In the genomic region with DNA sequence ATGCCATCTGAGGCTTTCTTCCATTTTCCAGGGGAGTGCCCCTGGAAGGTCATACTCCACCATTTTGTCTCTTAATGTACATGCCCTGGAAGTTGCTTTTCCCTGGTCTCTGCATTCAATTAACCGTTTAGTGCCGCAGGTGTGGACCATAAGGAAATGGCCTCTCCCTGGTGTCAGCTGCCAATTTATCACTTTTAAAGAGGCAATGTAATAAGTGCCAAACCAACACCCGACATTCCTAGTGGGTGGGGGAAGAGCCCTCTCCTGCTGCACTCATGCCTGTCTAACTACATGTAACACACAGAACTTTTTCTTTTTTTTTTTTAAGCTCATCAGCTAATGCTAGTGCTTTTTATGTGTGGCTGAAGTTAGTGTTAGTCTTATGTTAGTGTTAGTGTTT, we compare ENCODE assay signal across 23 cellular contexts. TPM values are rescaled to one million over a fixed set of nuclear protein-coding genes. Genes with fewer than 3 reads are reported as not detected.
DNase-seq lines count a peak whose midpoint lies in the region; ATAC-seq, FAIRE-seq and TF ChIP-seq lines count a peak whose summit lies in the region.
"Had no signal": no experiment of that assay in that cellular context is flagged by ENCODE, and none has a peak within 500 bp of the region (broad histone marks: within the 10 kb centered on the region; RNA-seq: fewer than 3 reads in every experiment).

No MANE protein-coding gene starts in this region.

- H3K27me3 ChIP-seq in PC-3 (ENCODE audit: low read length) (no peaks in the 10 kb centered on the region), small intestine (ENCODE audit: control insufficient read depth in 2 of 2, insufficient read depth in 2 of 2, low read length in 2 of 2) (no peaks in the 10 kb centered on the region), right atrium auricular region (no peaks in the 10 kb centered on the region)
- H3K27me3 ChIP-seq: cardiac muscle cell, esophagus squamous epithelium, gastrocnemius medialis, vagina had no signal

- H3K27ac ChIP-seq in PC-3 (ENCODE audit: low read length) (peak overlapping the region; percentile 98), small intestine (ENCODE audit: low read depth in 1 of 2, low read length in 1 of 2) (no peak overlapping the region), right atrium auricular region (no peak overlapping the region)
- H3K27ac ChIP-seq: cardiac muscle cell, gastrocnemius medialis, lower lobe of right lung, vagina, WERI-Rb-1 had no signal

- ATAC-seq in PC-3 (no peak), left colon (peak; percentile 79)
- ATAC-seq: activated T-cell treated with anti-CD3 and anti-CD28 coated beads, Interleukin-2, amount 50 U/mL, for 72 hours; gastrocnemius medialis; stimulated activated memory B cell treated with anti-CD40 and anti-IgM and Interleukin-4, amounts not matched to agents 10 μg/mL and 1 μg/mL and 100 μg/mL, for 72 hours had no signal

- no peaks in the 10 kb centered on the region for H3K9me3 ChIP-seq in PC-3 (ENCODE audit: low read length)
- no peaks in the 10 kb centered on the region for H3K9me3 ChIP-seq in small intestine (ENCODE audit: control insufficient read depth, low read depth)
- H3K9me3 ChIP-seq in right atrium auricular region: no peaks in the 10 kb centered on the region
- H3K9me3 ChIP-seq: esophagus squamous epithelium, gastrocnemius medialis, lower lobe of right lung, vagina had no signal

- CTCF ChIA-PET in PC-3 (lab: Charles Lee): no interaction called here

- H3K4me1 ChIP-seq in PC-3 (ENCODE audit: insufficient read depth, low read length) (peaks cover 30% of the 10 kb centered on the region), small intestine (ENCODE audit: control insufficient read depth in 2 of 2, insufficient read depth in 1 of 2, low read depth in 1 of 2, low read length in 1 of 2) (no peaks in the 10 kb centered on the region), right atrium auricular region (peaks cover 0 to 10% of the 10 kb centered on the region in 2 donors)
- H3K4me1 ChIP-seq: gastrocnemius medialis had no signal

- no peaks in the 10 kb centered on the region for H3K79me2 ChIP-seq in PC-3 (ENCODE audit: low read length)

- FAIRE-seq in small intestine (lab: Jason Lieb, UNC): no peak
- FAIRE-seq: islet of Langerhans had no signal

- POLR2A ChIA-PET in PC-3 (lab: Charles Lee; ENCODE audit: unreplicated experiment): interaction anchor here (0.6 to 0.9 kb wide), 3 partner anchors 20 to 350 kb away, joined by 3 to 15 read pairs (median 4); no protein-coding TSS in a partner anchor

- H3K4me3 ChIP-seq in PC-3 (ENCODE audit: low read length) (no peak overlapping the region), small intestine (ENCODE audit: low read depth in 1 of 2, low read length in 2 of 2) (no peak overlapping the region), right atrium auricular region (no peak overlapping the region)
- H3K4me3 ChIP-seq: cardiac muscle cell, esophagus squamous epithelium, gastrocnemius medialis, lower lobe of right lung, vagina had no signal

- H3K4me2 ChIP-seq in PC-3 (ENCODE audit: low read length): peak overlapping the region; percentile 63

- 17 to 53% (median 29%) methylated on average over 3 of the region's 3 CpGs for WGBS in small intestine, 3 donors

- no TSS peak for BruUV-seq in PC-3 (replicated peaks; lab: Mats Ljungman, UMichigan)

- H3F3A ChIP-seq in PC-3 (ENCODE audit: low read length, unreplicated experiment): no peaks in the 10 kb centered on the region

- H3K9me2 ChIP-seq in PC-3 (replicated peaks; ENCODE audit: low read length): no peaks in the 10 kb centered on the region

- DNase-seq in Daoy (ENCODE audit: low read depth): peak; percentile 61
- DNase-seq in PC-3: no peak
- DNase-seq in left colon: no peak
- peak; percentile 46 for DNase-seq in small intestine
- DNase-seq in NK-92 (lab: John Stamatoyannopoulos, UW; ENCODE audit: unreplicated experiment): no peak
- no peak for DNase-seq in right atrium auricular region (ENCODE audit: low spot score)
- DNase-seq in NCI-H146 (lab: John Stamatoyannopoulos, UW): no peak
- DNase-seq: activated CD4-positive, alpha-beta T cell treated with anti-CD3 and anti-CD28 coated beads, Interleukin-2, amount 10 ng/mL, durations not matched to agents 24 days and 14 days; activated naive CD4-positive, alpha-beta T cell treated with anti-CD3 and anti-CD28 coated beads for 36 hours; activated T-cell treated with anti-CD3 and anti-CD28 coated beads, Interleukin-2, amount 50 U/mL, for 72 hours; esophagus squamous epithelium; gastrocnemius medialis; GF-D8; hypothalamus; lower lobe of right lung; NCI-H1930; NCI-H69; stimulated activated CD4-positive, alpha-beta T cell treated with anti-CD3 and anti-CD28 coated beads, Interleukin-4, amount 100 ng/mL, for 1 hour; WERI-Rb-1 had no signal

- no peak overlapping the region for H2AFZ ChIP-seq in PC-3 (ENCODE audit: low read length)

- TF ChIP-seq CTCF in PC-3 (conservative IDR thresholded peaks at IDR 0.05; ENCODE audit: low read depth, low read length): no peak
- no peak for TF ChIP-seq CTCF in right atrium auricular region (IDR thresholded peaks at IDR 0.05)

- intact Hi-C loops in PC-3 (cut with micrococcal nuclease) (loop anchor here (2.0 kb wide), 1 partner anchor 27 kb away; no protein-coding TSS in a partner anchor), left colon (cut with DNase I, micrococcal nuclease) (no loop called here)

- peak overlapping the region; percentile 36; the same call in 1 of the 2 replicates for H3K9ac ChIP-seq in PC-3 (ENCODE audit: low read length)

- H3K36me3 ChIP-seq in PC-3 (ENCODE audit: low read depth, low read length) (no peaks in the 10 kb centered on the region), small intestine (ENCODE audit: control insufficient read depth in 2 of 2, insufficient read depth in 2 of 2, low read length in 2 of 2) (no peaks in the 10 kb centered on the region), right atrium auricular region (no peaks in the 10 kb centered on the region)
- H3K36me3 ChIP-seq: cardiac muscle cell, esophagus squamous epithelium, gastrocnemius medialis, lower lobe of right lung, vagina, WERI-Rb-1 had no signal

- no peaks in the 10 kb centered on the region for H4K20me1 ChIP-seq in PC-3 (ENCODE audit: low read length)

RNA-seq across cellular contexts. Expression of a gene that starts 7.1 kb away (rescaled TPM):
- total RNA-seq in Daoy (2014; rRNA removed; shearing (Covaris generic)): 3.8 and 11.0 TPM in 2 replicates
- total RNA-seq in PC-3 (2014; rRNA removed) (0.69 and 0.86 TPM in 2 replicates), left colon (10 to 100 TPM; 11.4 to 11.9 TPM), right atrium auricular region (10 to 100 TPM in 1 of 2 donors, 1 to 10 TPM in 1; 9.5 to 10.2 TPM)
- 10 to 100 TPM; 13.4 to 83.8 (median 74.7) TPM for polyA plus RNA-seq in small intestine

RNA-seq across cellular contexts. Expression of a gene that starts 14.1 kb away (rescaled TPM):
- total RNA-seq in Daoy (2014; rRNA removed; shearing (Covaris generic)): 93.1 and 121 TPM in 2 replicates
- total RNA-seq in PC-3 (2014; rRNA removed): 20.1 and 20.7 TPM in 2 replicates
- 10 to 100 TPM; 33.7 to 33.8 TPM for total RNA-seq in left colon
- polyA plus RNA-seq in small intestine: 10 to 100 TPM; 40.4 to 78.3 (median 58.9) TPM
- 10 to 100 TPM; 41.4 to 57.4 TPM for total RNA-seq in right atrium auricular region

RNA-seq across cellular contexts. Expression of a gene that starts 40.6 kb away (rescaled TPM):
- 64.6 and 82.5 TPM in 2 replicates for total RNA-seq in Daoy (2014; rRNA removed; shearing (Covaris generic))
- total RNA-seq in PC-3 (2014; rRNA removed) (21.9 and 42.4 TPM in 2 replicates), left colon (10 to 100 TPM; 48.2 to 59.2 TPM), right atrium auricular region (10 to 100 TPM; 81.0 to 83.1 TPM)
- 10 to 100 TPM; 38.4 to 54.6 (median 52.6) TPM for polyA plus RNA-seq in small intestine

Comparison
In these comparisons a context has a peak if more than half of its experiments do, and no peak if none do; other contexts are left out.
1. DNase-seq: peak in Daoy (single experiment) and small intestine (single experiment); none in PC-3 (single experiment), left colon (0 of 2), NK-92 (single experiment), right atrium auricular region (single experiment) and NCI-H146 (single experiment).